25 cellular contexts compared by ENCODE assay signal in the genomic region with DNA sequence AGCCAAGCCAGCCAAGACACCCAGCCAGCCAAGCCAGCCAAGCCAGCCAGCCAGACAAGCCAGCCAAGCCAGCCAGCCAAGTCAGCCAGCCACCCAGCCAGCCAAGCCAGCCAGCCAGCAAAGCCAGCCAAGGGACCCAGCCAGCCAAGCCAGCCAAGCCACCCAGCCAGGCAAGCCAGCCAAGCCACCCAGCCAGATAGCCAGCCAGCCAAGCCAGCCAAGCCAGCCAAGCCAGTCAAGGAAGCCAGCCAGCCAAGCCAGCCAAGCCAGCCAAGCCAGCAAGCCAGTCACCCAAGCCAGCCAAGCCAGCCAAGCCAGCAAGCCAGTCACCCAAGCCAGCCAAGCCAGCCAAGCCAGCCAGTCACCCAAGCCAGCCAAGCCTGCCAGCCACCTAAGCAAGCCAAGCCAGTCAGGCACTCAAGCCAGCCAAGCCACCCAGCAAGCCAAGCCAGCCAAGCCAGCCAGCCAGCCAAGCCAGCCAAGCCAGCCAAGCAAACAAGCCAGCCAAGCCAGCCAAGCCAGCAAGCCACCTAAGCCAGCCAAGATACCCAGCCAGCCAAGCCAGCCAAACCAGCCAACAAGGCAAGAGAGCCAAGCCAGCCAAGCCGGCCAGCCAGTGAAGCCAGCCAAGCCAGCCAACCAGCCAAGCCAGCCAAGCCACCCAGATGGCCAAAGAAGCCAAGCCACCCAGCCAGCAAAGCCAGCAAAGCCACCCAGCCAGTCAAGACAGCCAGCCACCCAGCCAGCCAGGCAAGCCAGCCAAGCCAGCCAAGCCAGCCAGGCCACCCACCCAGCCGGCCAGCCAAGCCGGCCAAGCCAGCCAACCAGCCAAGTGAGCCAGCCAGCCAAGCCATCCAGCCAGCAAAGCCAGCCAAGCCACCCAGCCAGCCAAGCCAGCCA. TPM values are rescaled to one million over a fixed set of nuclear protein-coding genes. Genes with fewer than 3 reads are reported as not detected.
A peak's percentile ranks its signal among the peaks of the same experiment; 100 is the strongest.
DNase-seq lines count a peak whose midpoint lies in the region; ATAC-seq and TF ChIP-seq lines count a peak whose summit lies in the region.
"Had no signal": no experiment of that assay in that cellular context is flagged by ENCODE, and none has a peak within 500 bp of the region (broad histone marks: within the 10 kb centered on the region; RNA-seq: fewer than 3 reads in every experiment).

No MANE protein-coding gene starts in this region.

- 39 to 73% (median 39%) methylated on average over 2 to 3 of the region's 3 CpGs for WGBS in psoas muscle, 3 donors

- H3K27ac ChIP-seq in left ventricle myocardium inferior (replicated peaks) (no peak overlapping the region), RWPE2 (ENCODE audit: poor library complexity, severe bottlenecking) (no peak overlapping the region), psoas muscle (no peak overlapping the region)
- H3K27ac ChIP-seq: A549; BLaER1 treated with 17β-estradiol and CSF1 and Interleukin-3, amounts not matched to agents 10 nM and 100 nM had no signal

- H3K4me3 ChIP-seq in left ventricle myocardium inferior: no peak overlapping the region
- no peak overlapping the region for H3K4me3 ChIP-seq in RWPE2 (ENCODE audit: severe bottlenecking)
- H3K4me3 ChIP-seq in psoas muscle: no peak overlapping the region
- H3K4me3 ChIP-seq: A549; BLaER1 treated with 17β-estradiol and CSF1 and Interleukin-3, amounts not matched to agents 10 nM and 100 nM; GM23338; HAP-1 had no signal

- no peaks in the 10 kb centered on the region for H3K27me3 ChIP-seq in left ventricle myocardium inferior (ENCODE audit: low read depth)
- H3K27me3 ChIP-seq in RWPE2 (ENCODE audit: insufficient read depth, poor library complexity, severe bottlenecking): no peaks in the 10 kb centered on the region
- H3K27me3 ChIP-seq in psoas muscle (ENCODE audit: insufficient read depth in 3 of 3, low read length in 2 of 3): no peaks in the 10 kb centered on the region
- H3K27me3 ChIP-seq: BE2C; BLaER1 treated with 17β-estradiol and CSF1 and Interleukin-3, amounts not matched to agents 10 nM and 100 nM had no signal

- DNase-seq in left cardiac atrium (peak; percentile 17), left ventricle myocardium inferior (no peak), RWPE2 (ENCODE audit: low spot score) (peak; percentile 33), islet precursor cell (peak; percentile 38), psoas muscle (peak; percentile 11 to 47), DMS53 (lab: John Stamatoyannopoulos, UW) (no peak), NCI-H2171 treated with DMSO at 0.1 percent for 48 hours (lab: John Stamatoyannopoulos, UW) (no peak), NCI-H187 treated with DMSO at 0.1 percent for 48 hours (lab: John Stamatoyannopoulos, UW) (no peak)
- DNase-seq: 8988T; ACHN; AML-193; CD4-positive, alpha-beta T cell; DMS 273 treated with DMSO at 0.1 percent for 48 hours; DMS79 treated with DMSO at 0.1 percent for 48 hours; GF-D8; HFFc6 had no signal

- ATAC-seq in left cardiac atrium (no peak), RWPE2 (ENCODE audit: low read depth) (no peak), psoas muscle (no peak)
- ATAC-seq: A549, GM23338 had no signal

- H3K36me3 ChIP-seq in left ventricle myocardium inferior (no peaks in the 10 kb centered on the region), RWPE2 (ENCODE audit: low read depth) (no peaks in the 10 kb centered on the region), psoas muscle (ENCODE audit: insufficient read depth in 1 of 2, low read depth in 1 of 2) (no peaks in the 10 kb centered on the region)
- H3K36me3 ChIP-seq: BE2C; BLaER1 treated with 17β-estradiol and CSF1 and Interleukin-3, amounts not matched to agents 10 nM and 100 nM; HAP-1 had no signal

- H3K9me3 ChIP-seq in left ventricle myocardium inferior (replicated peaks) (peaks cover 13% of the 10 kb centered on the region), RWPE2 (ENCODE audit: severe bottlenecking) (peaks cover 4% of the 10 kb centered on the region), psoas muscle (no peaks in the 10 kb centered on the region)
- H3K9me3 ChIP-seq: A549, BE2C, HAP-1 had no signal

- TF ChIP-seq CTCF in left ventricle myocardium inferior (IDR thresholded peaks at IDR 0.05; ENCODE audit: borderline replicate concordance) (no peak), RWPE2 (IDR thresholded peaks at IDR 0.05; ENCODE audit: poor library complexity, severe bottlenecking) (no peak), psoas muscle (IDR thresholded peaks at IDR 0.05) (no peak)

- H3K4me1 ChIP-seq in left ventricle myocardium inferior: no peaks in the 10 kb centered on the region
- no peaks in the 10 kb centered on the region for H3K4me1 ChIP-seq in RWPE2 (ENCODE audit: insufficient read depth, poor library complexity, severe bottlenecking)
- no peaks in the 10 kb centered on the region for H3K4me1 ChIP-seq in psoas muscle
- H3K4me1 ChIP-seq: A549; BE2C; BLaER1 treated with 17β-estradiol and CSF1 and Interleukin-3, amounts not matched to agents 10 nM and 100 nM; HAP-1 had no signal

- intact Hi-C loops in left cardiac atrium (cut with DNase I): no loop called here
- intact Hi-C loops in left ventricle myocardium inferior (cut with micrococcal nuclease): no loop called here
- intact Hi-C loops in psoas muscle (cut with DNase I): no loop called here

RNA-seq across cellular contexts. Expression of gene CCT8L2, which starts 33.3 kb away (rescaled TPM):
- total RNA-seq in left cardiac atrium (not detected), left ventricle myocardium inferior (not detected), psoas muscle (not detected)
- polyA plus RNA-seq in psoas muscle: under 1 TPM in 1 of 3 donors, not detected in 2; 0.04 TPM
- total RNA-seq: CD4-positive, alpha-beta T cell; CD8-positive, alpha-beta memory T cell; Daoy; G401; GM23338; HFFc6 had no signal
- polyA plus RNA-seq: A549; CD14-positive monocyte; CD8-positive, alpha-beta memory T cell; GM23338 had no signal

Comparison
In these comparisons a context has a peak if more than half of its experiments do, and no peak if none do; other contexts are left out.
1. DNase-seq: peak in left cardiac atrium (single experiment), RWPE2 (single experiment), islet precursor cell (single experiment) and psoas muscle (2 of 2); none in left ventricle myocardium inferior (single experiment), DMS53 (single experiment), NCI-H2171 treated with DMSO at 0.1 percent for 48 hours (single experiment) and NCI-H187 treated with DMSO at 0.1 percent for 48 hours (single experiment).